19 cellular contexts compared by ENCODE assay signal in the genomic region with DNA sequence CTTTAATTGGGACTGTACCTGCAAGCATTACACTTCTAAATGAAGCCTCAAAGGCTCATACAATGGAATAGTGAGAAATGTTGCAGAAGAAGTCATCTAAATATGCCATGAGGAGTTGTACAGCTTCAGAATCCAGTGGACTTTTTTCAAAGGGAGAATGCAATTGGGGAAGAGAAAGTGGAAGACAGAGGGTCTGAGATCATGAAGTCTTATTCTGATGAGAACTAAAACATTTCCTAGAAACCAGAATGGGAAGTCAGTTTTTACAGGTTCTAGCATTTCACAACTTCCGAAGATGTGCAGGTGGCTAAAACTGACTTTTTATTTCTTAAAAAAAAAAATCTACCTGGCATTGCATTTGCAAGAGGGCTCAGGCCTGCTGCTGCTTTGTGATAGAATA.
"Had no signal": no experiment of that assay in that cellular context is flagged by ENCODE, and none has a peak within 500 bp of the region (broad histone marks: within the 10 kb centered on the region; RNA-seq: fewer than 3 reads in every experiment).

No MANE protein-coding gene starts in this region.

- H3K27me3 ChIP-seq: brain microvascular endothelial cell, foreskin keratinocyte, heart left ventricle, pancreas, upper lobe of right lung had no signal

- H3K9me3 ChIP-seq: heart left ventricle, lower lobe of right lung, pancreas, thoracic aorta, upper lobe of right lung had no signal

- H3K4me3 Mint-ChIP-seq: activated CD8-positive, alpha-beta T cell treated with anti-CD3 and anti-CD28 coated beads for 36 hours; activated naive CD8-positive, alpha-beta T cell treated with anti-CD3 and anti-CD28 coated beads for 36 hours; central memory CD8-positive, alpha-beta T cell; effector memory CD8-positive, alpha-beta T cell; mesothelial cell of epicardium; naive B cell; stimulated activated effector memory CD8-positive, alpha-beta T cell treated with anti-CD3 and anti-CD28 coated beads, Interleukin-12 subunit alpha, Interleukin-12 subunit beta, amount 100 ng/mL, for 72 hours; T-cell had no signal

- H3K36me3 Mint-ChIP-seq: mesothelial cell of epicardium; naive B cell; stimulated activated effector memory CD8-positive, alpha-beta T cell treated with anti-CD3 and anti-CD28 coated beads, Interleukin-12 subunit alpha, Interleukin-12 subunit beta, amount 100 ng/mL, for 72 hours; T-cell had no signal

- H3K36me3 ChIP-seq: brain microvascular endothelial cell, heart left ventricle, lower lobe of right lung, pancreas, thoracic aorta, upper lobe of right lung, WERI-Rb-1 had no signal

- H3K27ac Mint-ChIP-seq: activated CD8-positive, alpha-beta T cell treated with anti-CD3 and anti-CD28 coated beads for 36 hours; activated naive CD8-positive, alpha-beta T cell treated with anti-CD3 and anti-CD28 coated beads for 36 hours; effector memory CD8-positive, alpha-beta T cell; mesothelial cell of epicardium; naive B cell; stimulated activated effector memory CD8-positive, alpha-beta T cell treated with anti-CD3 and anti-CD28 coated beads, Interleukin-12 subunit alpha, Interleukin-12 subunit beta, amount 100 ng/mL, for 72 hours; T-cell had no signal

- DNase-seq: activated CD8-positive, alpha-beta T cell treated with anti-CD3 and anti-CD28 coated beads for 36 hours; activated naive CD8-positive, alpha-beta T cell treated with anti-CD3 and anti-CD28 coated beads for 36 hours; brain microvascular endothelial cell; effector memory CD8-positive, alpha-beta T cell; foreskin keratinocyte; heart left ventricle; lower lobe of right lung; naive B cell; pancreas; stimulated activated CD4-positive, alpha-beta T cell treated with anti-CD3 and anti-CD28 coated beads, Interleukin-12 subunit alpha, Interleukin-12 subunit beta, amount 100 ng/mL, for 4 hours; stimulated activated CD4-positive, alpha-beta T cell treated with anti-CD3 and anti-CD28 coated beads, Interleukin-2, amount 100 ng/mL, for 24 hours; T-cell; T-helper 9 cell; upper lobe of right lung; WERI-Rb-1 had no signal

- H3K9me3 Mint-ChIP-seq: activated CD8-positive, alpha-beta T cell treated with anti-CD3 and anti-CD28 coated beads for 36 hours; central memory CD8-positive, alpha-beta T cell; effector memory CD8-positive, alpha-beta T cell; mesothelial cell of epicardium; naive B cell; stimulated activated effector memory CD8-positive, alpha-beta T cell treated with anti-CD3 and anti-CD28 coated beads, Interleukin-12 subunit alpha, Interleukin-12 subunit beta, amount 100 ng/mL, for 72 hours; T-cell had no signal

- H3K4me3 ChIP-seq: heart left ventricle, lower lobe of right lung, pancreas, thoracic aorta, upper lobe of right lung had no signal

- ATAC-seq: activated CD8-positive, alpha-beta T cell treated with anti-CD3 and anti-CD28 coated beads for 36 hours; effector memory CD8-positive, alpha-beta T cell; foreskin keratinocyte; lower lobe of right lung; pancreas; stimulated activated effector memory CD8-positive, alpha-beta T cell treated with anti-CD3 and anti-CD28 coated beads, Interleukin-12 subunit alpha, Interleukin-12 subunit beta, amount 100 ng/mL, for 72 hours; T-cell; upper lobe of right lung had no signal

- H3K4me1 ChIP-seq: pancreas, upper lobe of right lung had no signal

- H3K27me3 Mint-ChIP-seq: activated naive CD8-positive, alpha-beta T cell treated with anti-CD3 and anti-CD28 coated beads for 36 hours had no signal

- H3K27ac ChIP-seq: brain microvascular endothelial cell, foreskin keratinocyte, lower lobe of right lung, pancreas, thoracic aorta, WERI-Rb-1 had no signal

- H3K4me1 Mint-ChIP-seq: central memory CD8-positive, alpha-beta T cell had no signal
